Comparison of ENCODE assay signal across 8 cellular contexts in the genomic region with DNA sequence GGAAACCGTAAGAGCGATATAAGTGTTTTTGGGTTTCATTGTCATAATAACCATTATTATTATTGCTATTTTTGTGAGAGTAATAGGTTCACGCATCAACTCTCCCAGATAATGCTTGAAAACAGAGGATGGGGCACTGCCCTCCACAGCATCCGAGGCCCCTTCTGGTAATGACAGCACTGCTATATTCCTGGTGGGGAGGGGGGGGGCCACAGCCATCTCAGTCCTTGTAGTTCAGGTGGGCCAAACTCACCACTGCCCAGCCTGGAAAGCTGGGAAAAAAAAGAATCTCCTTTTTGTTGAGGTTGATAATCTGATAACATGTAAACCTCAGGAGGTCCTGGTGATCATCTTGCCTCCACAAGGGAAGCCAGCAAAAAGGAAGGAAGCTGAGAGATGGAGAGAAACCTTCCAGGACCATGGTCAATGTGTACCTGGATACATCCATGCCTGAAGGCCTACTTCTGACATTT. TPM values are rescaled to one million over a fixed set of nuclear protein-coding genes. Genes with fewer than 3 reads are reported as not detected.
A peak's percentile ranks its signal among the peaks of the same experiment; 100 is the strongest.
DNase-seq lines count a peak whose midpoint lies in the region; ATAC-seq and TF ChIP-seq lines count a peak whose summit lies in the region.

No MANE protein-coding gene starts in this region.

- H3K27ac ChIP-seq in 22Rv1 (peak overlapping the region; percentile 87), IMR-90 (ENCODE audit: insufficient read depth, low read length) (no peak overlapping the region), caudate nucleus (ENCODE audit: low read depth, low read length) (peak overlapping the region; percentile 88), muscle layer of colon (ENCODE audit: low read depth, low read length) (peak overlapping the region; percentile 94)

- H2BK15ac ChIP-seq in IMR-90 (ENCODE audit: low read depth, low read length), result no peak overlapping the region

- no peak overlapping the region for H3K18ac ChIP-seq in IMR-90 (ENCODE audit: low read depth, low read length)

- H4K20me1 ChIP-seq in IMR-90 (ENCODE audit: insufficient read depth, low read length), result peaks cover 5% of the 10 kb centered on the region; the same call in 1 of the 2 replicates

- TF ChIP-seq CTCF in 22Rv1 (IDR thresholded peaks at IDR 0.05) (no peak), IMR-90 (conservative IDR thresholded peaks at IDR 0.05; ENCODE audit: low read depth, low read length) (no peak)

- intact Hi-C loops in IMR-90 (cut with micrococcal nuclease), result loop anchor here (10.0 kb wide), 1 partner anchor 318 kb away; no protein-coding TSS in a partner anchor

- peak overlapping the region; percentile 99 for H2AFZ ChIP-seq in IMR-90 (replicated peaks; ENCODE audit: low read length, poor library complexity)

- POLR2A ChIA-PET in IMR-90 (lab: Charles Lee; ENCODE audit: unreplicated experiment), result no interaction called here

- CTCF ChIA-PET in IMR-90 (lab: Yijun Ruan, JAX), result no interaction called here

- H2AK9ac ChIP-seq in IMR-90 (replicated peaks; ENCODE audit: low read depth, low read length, poor library complexity), result peak overlapping the region; percentile 21

- H3K4me3 ChIP-seq in IMR-90 (ENCODE audit: insufficient read depth, low read depth, low read length) (peak overlapping the region; percentile 84; the same call in 1 of the 2 replicates), muscle layer of colon (ENCODE audit: low read depth in 1 of 2, low read length in 2 of 2) (peak overlapping the region; percentile 73 to 76)

- WGBS in IMR-90 (ENCODE audit: extremely low coverage in 2 of 2, insufficient read length in 1 of 2), 2 experiments, result no CpG with 5 or more reads among the region's 4 CpGs

- H3K56ac ChIP-seq in IMR-90 (ENCODE audit: extremely low read depth, insufficient read depth, low read length), result no peak overlapping the region

- TF ChIP-seq RAD21 in IMR-90 (IDR thresholded peaks at IDR 0.05; ENCODE audit: low read length), result no peak

- DNase-seq in IMR-90, result no peak
- DNase-seq in caudate nucleus (lab: John Stamatoyannopoulos, UW), result no peak
- no peak for DNase-seq in retina
- no peak for DNase-seq in medulla oblongata (ENCODE audit: extremely low spot score)
- DNase-seq in glomerular visceral epithelial cell (ENCODE audit: extremely low spot score), result no peak

- H3K4me2 ChIP-seq in IMR-90 (ENCODE audit: low read depth, low read length), result peak overlapping the region; percentile 72; the same call in 1 of the 2 replicates

- no peak overlapping the region for H3K14ac ChIP-seq in IMR-90 (replicated peaks; ENCODE audit: low read depth, low read length)

- peak overlapping the region; percentile 80; the same call in 1 of the 2 replicates for H3K4ac ChIP-seq in IMR-90 (ENCODE audit: low read depth, low read length)

- H4K8ac ChIP-seq in IMR-90 (ENCODE audit: low read depth in 2 of 2, low read length in 2 of 2), result peak overlapping the region; percentile 45 to 95

- BruUV-seq in IMR-90 (replicated peaks; lab: Mats Ljungman, UMichigan), result no TSS peak

- H2AK5ac ChIP-seq in IMR-90 (ENCODE audit: low read depth, low read length), result peak overlapping the region; percentile 63

- dilution Hi-C loops in IMR-90 (cut with HindIII; ENCODE audit: low sequenced_read_pairs, unreplicated experiment), result no loop called here

- peaks cover 11 to 33% of the 10 kb centered on the region in 2 experiments; a peak in 3 of 4 replicates for H3K79me1 ChIP-seq in IMR-90 (ENCODE audit: low read depth in 1 of 2, low read length in 2 of 2)

- peaks cover 13% of the 10 kb centered on the region for H3K9me1 ChIP-seq in IMR-90 (ENCODE audit: insufficient read depth, low read length)

- H3K9me3 ChIP-seq in IMR-90 (ENCODE audit: control insufficient read depth, insufficient read depth, low read length), result no peaks in the 10 kb centered on the region
- H3K9me3 ChIP-seq in muscle layer of colon (ENCODE audit: low read length), result no peaks in the 10 kb centered on the region

- H4K5ac ChIP-seq in IMR-90 (ENCODE audit: low read depth, low read length), result no peak overlapping the region

- no peak for ATAC-seq in IMR-90 (ENCODE audit: low read depth)
- ATAC-seq in GM21723 (IDR thresholded peaks at IDR 0.05; ENCODE audit: unreplicated experiment), result no peak

- peaks cover 5% of the 10 kb centered on the region for H3K4me1 ChIP-seq in IMR-90 (ENCODE audit: control insufficient read depth, insufficient read depth, low read length)
- peaks cover 8% of the 10 kb centered on the region for H3K4me1 ChIP-seq in muscle layer of colon (ENCODE audit: insufficient read depth, low read length)

- H2BK120ac ChIP-seq in IMR-90 (ENCODE audit: low read depth, low read length), result no peak overlapping the region

- H4K91ac ChIP-seq in IMR-90 (ENCODE audit: insufficient read depth, low read depth, low read length), result no peak overlapping the region

- H3K9ac ChIP-seq in IMR-90 (ENCODE audit: low read depth, low read length) (no peak overlapping the region), muscle layer of colon (ENCODE audit: low read length) (no peak overlapping the region)

- no peak overlapping the region for H2BK20ac ChIP-seq in IMR-90 (ENCODE audit: low read depth, low read length)

- no peak for TF ChIP-seq POLR2A in IMR-90 (IDR thresholded peaks at IDR 0.05; ENCODE audit: low read depth, low read length)

- no peaks in the 10 kb centered on the region for H3K36me3 ChIP-seq in IMR-90 (ENCODE audit: control insufficient read depth, insufficient read depth, low read length)
- no peaks in the 10 kb centered on the region for H3K36me3 ChIP-seq in muscle layer of colon (ENCODE audit: insufficient read depth, low read length)

- no peak overlapping the region for H2BK5ac ChIP-seq in IMR-90 (ENCODE audit: low read depth, low read length, poor library complexity, severe bottlenecking)

- H3K27me3 ChIP-seq in IMR-90 (ENCODE audit: control insufficient read depth, insufficient read depth, low read length), result no peaks in the 10 kb centered on the region
- H3K27me3 ChIP-seq in muscle layer of colon (ENCODE audit: control insufficient read depth in 1 of 2, insufficient read depth in 2 of 2, low read length in 2 of 2), result no peaks in the 10 kb centered on the region

- H3K23ac ChIP-seq in IMR-90 (ENCODE audit: low read depth, low read length), result no peak overlapping the region

- in situ Hi-C loops in IMR-90 (cut with MboI; ENCODE audit: low sequenced_read_pairs), result no loop called here

TF ChIP-seq in IMR-90, 13 proteins besides CTCF, POLR2A, EP300 and RAD21:
- TF ChIP-seq, protein P1, sequence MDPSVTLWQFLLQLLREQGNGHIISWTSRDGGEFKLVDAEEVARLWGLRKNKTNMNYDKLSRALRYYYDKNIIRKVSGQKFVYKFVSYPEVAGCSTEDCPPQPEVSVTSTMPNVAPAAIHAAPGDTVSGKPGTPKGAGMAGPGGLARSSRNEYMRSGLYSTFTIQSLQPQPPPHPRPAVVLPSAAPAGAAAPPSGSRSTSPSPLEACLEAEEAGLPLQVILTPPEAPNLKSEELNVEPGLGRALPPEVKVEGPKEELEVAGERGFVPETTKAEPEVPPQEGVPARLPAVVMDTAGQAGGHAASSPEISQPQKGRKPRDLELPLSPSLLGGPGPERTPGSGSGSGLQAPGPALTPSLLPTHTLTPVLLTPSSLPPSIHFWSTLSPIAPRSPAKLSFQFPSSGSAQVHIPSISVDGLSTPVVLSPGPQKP (IDR thresholded peaks at IDR 0.05; ENCODE audit: borderline replicate concordance, low read depth, low read length), result no peak
- TF ChIP-seq NFE2L2 (IDR thresholded peaks at IDR 0.05; ENCODE audit: low read depth, low read length), result no peak
- TF ChIP-seq BHLHE40 (IDR thresholded peaks at IDR 0.05; ENCODE audit: low read depth, low read length), result no peak
- TF ChIP-seq MXI1 (IDR thresholded peaks at IDR 0.05; ENCODE audit: borderline replicate concordance, low read depth, low read length), result no peak
- TF ChIP-seq SMC3 (IDR thresholded peaks at IDR 0.05; ENCODE audit: low read depth, low read length), result no peak
- no peak for TF ChIP-seq CEBPB (IDR thresholded peaks at IDR 0.05; ENCODE audit: low read depth, low read length)
- TF ChIP-seq RFX5 (IDR thresholded peaks at IDR 0.05; ENCODE audit: low read depth, low read length), result no peak
- no peak for TF ChIP-seq RCOR1 (IDR thresholded peaks at IDR 0.05; ENCODE audit: insufficient replicate concordance, low read length)
- no peak for TF ChIP-seq MAFK (IDR thresholded peaks at IDR 0.05; ENCODE audit: low read depth, low read length)
- no peak for TF ChIP-seq FOS (IDR thresholded peaks at IDR 0.05; ENCODE audit: low read depth, low read length)
- TF ChIP-seq, protein P2, sequence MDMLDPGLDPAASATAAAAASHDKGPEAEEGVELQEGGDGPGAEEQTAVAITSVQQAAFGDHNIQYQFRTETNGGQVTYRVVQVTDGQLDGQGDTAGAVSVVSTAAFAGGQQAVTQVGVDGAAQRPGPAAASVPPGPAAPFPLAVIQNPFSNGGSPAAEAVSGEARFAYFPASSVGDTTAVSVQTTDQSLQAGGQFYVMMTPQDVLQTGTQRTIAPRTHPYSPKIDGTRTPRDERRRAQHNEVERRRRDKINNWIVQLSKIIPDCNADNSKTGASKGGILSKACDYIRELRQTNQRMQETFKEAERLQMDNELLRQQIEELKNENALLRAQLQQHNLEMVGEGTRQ (IDR thresholded peaks at IDR 0.05; ENCODE audit: low read depth, low read length), result no peak
- TF ChIP-seq CHD1 (IDR thresholded peaks at IDR 0.05; ENCODE audit: low read depth, low read length), result no peak
- TF ChIP-seq MAZ (IDR thresholded peaks at IDR 0.05; ENCODE audit: borderline replicate concordance, low read depth, low read length), result no peak

RNA-seq across cellular contexts. Expression of a gene that starts 0.7 kb away (rescaled TPM):
- total RNA-seq in IMR-90 (2012; rRNA removed), result 1.9 and 2.0 TPM in 2 replicates
- polyA plus RNA-seq in IMR-90 (2012; rRNA removed), result 3.8 and 4.7 TPM in 2 replicates
- polyA plus RNA-seq in IMR-90 (2012; cell fraction: cytosol; rRNA removed), result 3.7 and 6.4 TPM in 2 replicates
- 4.1 and 7.4 TPM in 2 replicates for polyA plus RNA-seq in IMR-90 (2012; cell fraction: nucleus; rRNA removed; ENCODE audit: low replicate concordance)
